ENCODE assay signal across 30 cellular contexts in the genomic region with DNA sequence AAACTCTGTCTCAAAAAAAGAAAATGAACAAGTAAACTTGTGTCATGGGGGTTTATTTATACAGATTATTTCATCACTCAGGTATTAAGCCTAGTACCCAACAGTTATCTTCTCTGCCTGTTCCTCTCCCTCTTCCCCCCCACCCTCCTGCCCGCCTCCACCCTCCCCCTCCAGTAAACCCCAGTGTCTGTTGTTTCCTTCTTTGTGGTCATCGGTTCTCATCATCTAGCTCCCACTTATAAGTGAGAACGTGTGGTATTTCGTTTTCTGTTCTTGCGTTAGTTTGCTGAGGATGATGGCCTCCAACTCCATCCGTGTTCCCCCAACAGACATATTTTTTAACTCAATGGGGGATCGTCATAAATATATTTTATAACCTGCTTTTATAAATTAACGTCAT. TPM values are rescaled to one million over a fixed set of nuclear protein-coding genes. Genes with fewer than 3 reads are reported as not detected.
A peak's percentile ranks its signal among the peaks of the same experiment; 100 is the strongest.
DNase-seq lines count a peak whose midpoint lies in the region; ATAC-seq and TF ChIP-seq lines count a peak whose summit lies in the region.
"Had no signal": no experiment of that assay in that cellular context is flagged by ENCODE, and none has a peak within 500 bp of the region (broad histone marks: within the 10 kb centered on the region; RNA-seq: fewer than 3 reads in every experiment).

No MANE protein-coding gene starts in this region.

- H3K9me3 Mint-ChIP-seq in activated CD4-positive, alpha-beta T cell treated with anti-CD3 and anti-CD28 coated beads, Interleukin-2, amount 10 ng/mL, durations not matched to agents 7 days and 5 days: no peaks in the 10 kb centered on the region
- H3K9me3 Mint-ChIP-seq in activated CD8-positive, alpha-beta T cell treated with anti-CD3 and anti-CD28 coated beads for 36 hours: no peaks in the 10 kb centered on the region
- no peaks in the 10 kb centered on the region for H3K9me3 Mint-ChIP-seq in natural killer cell
- H3K9me3 Mint-ChIP-seq: activated naive CD4-positive, alpha-beta T cell treated with anti-CD3 and anti-CD28 coated beads for 36 hours; CD4-positive, alpha-beta T cell; stimulated activated memory B cell treated with anti-CD40 and anti-IgM and Interleukin-4, amounts not matched to agents 10 μg/mL and 1 μg/mL and 100 μg/mL, for 72 hours had no signal

- TF ChIP-seq CTCF in GM12865 (IDR thresholded peaks at IDR 0.05; ENCODE audit: insufficient read depth, low read depth, low read length, missing control alignments) (no peak), natural killer cell (IDR thresholded peaks at IDR 0.05) (no peak)
- no peak for TF ChIP-seq CTCF in activated CD8-positive, alpha-beta T cell treated with anti-CD3 and anti-CD28 coated beads for 36 hours (IDR thresholded peaks at IDR 0.05)

- CTCF ChIA-PET in activated CD4-positive, alpha-beta T cell treated with anti-CD3 and anti-CD28 coated beads, Interleukin-2, amount 10 ng/mL, durations not matched to agents 7 days and 5 days (lab: Charles Lee): no interaction called here
- CTCF ChIA-PET in activated CD8-positive, alpha-beta T cell treated with anti-CD3 and anti-CD28 coated beads for 36 hours (lab: Charles Lee): interaction anchor here (0.7 to 1.2 kb wide), 2 partner anchors 29 to 39 kb away, joined by 3 read pairs; no protein-coding TSS in a partner anchor

- no peaks in the 10 kb centered on the region for H3K36me3 ChIP-seq in effector memory CD4-positive, alpha-beta T cell (ENCODE audit: control insufficient read depth, insufficient read depth, low read length)
- H3K36me3 ChIP-seq: brain microvascular endothelial cell, upper lobe of right lung had no signal

- H3K4me3 Mint-ChIP-seq in activated CD4-positive, alpha-beta T cell treated with anti-CD3 and anti-CD28 coated beads, Interleukin-2, amount 10 ng/mL, durations not matched to agents 7 days and 5 days: no peak overlapping the region
- no peak overlapping the region for H3K4me3 Mint-ChIP-seq in activated CD8-positive, alpha-beta T cell treated with anti-CD3 and anti-CD28 coated beads for 36 hours
- H3K4me3 Mint-ChIP-seq in natural killer cell: peak overlapping the region; percentile 85
- H3K4me3 Mint-ChIP-seq: activated naive CD4-positive, alpha-beta T cell treated with anti-CD3 and anti-CD28 coated beads for 36 hours; CD4-positive, alpha-beta T cell; nephron progenitor cell; stimulated activated memory B cell treated with anti-CD40 and anti-IgM and Interleukin-4, amounts not matched to agents 10 μg/mL and 1 μg/mL and 100 μg/mL, for 72 hours had no signal

- no peaks in the 10 kb centered on the region for H3K4me1 ChIP-seq in effector memory CD4-positive, alpha-beta T cell (ENCODE audit: control insufficient read depth, insufficient read depth, low read length, poor library complexity, severe bottlenecking)
- H3K4me1 ChIP-seq: upper lobe of right lung had no signal

- H3K27me3 Mint-ChIP-seq in activated CD4-positive, alpha-beta T cell treated with anti-CD3 and anti-CD28 coated beads, Interleukin-2, amount 10 ng/mL, durations not matched to agents 7 days and 5 days: no peaks in the 10 kb centered on the region
- H3K27me3 Mint-ChIP-seq in activated CD8-positive, alpha-beta T cell treated with anti-CD3 and anti-CD28 coated beads for 36 hours: no peaks in the 10 kb centered on the region
- H3K27me3 Mint-ChIP-seq in natural killer cell (ENCODE audit: low read depth in 2 of 2): no peaks in the 10 kb centered on the region
- H3K27me3 Mint-ChIP-seq: CD4-positive, alpha-beta T cell had no signal

- peak; percentile 22 for DNase-seq in activated CD4-positive, alpha-beta T cell treated with anti-CD3 and anti-CD28 coated beads, Interleukin-2, amount 10 ng/mL, durations not matched to agents 7 days and 5 days
- no peak for DNase-seq in activated CD4-positive, alpha-beta T cell treated with anti-CD3 and anti-CD28 coated beads for 1 hour
- DNase-seq in GM12865 (ENCODE audit: low read depth) (peak; percentile 33), natural killer cell (no peak), NCI-H524 treated with DMSO at 0.1 percent for 48 hours (lab: John Stamatoyannopoulos, UW) (no peak)
- peak; percentile 47 for DNase-seq in activated CD8-positive, alpha-beta T cell treated with anti-CD3 and anti-CD28 coated beads for 36 hours
- no peak for DNase-seq in effector memory CD4-positive, alpha-beta T cell
- DNase-seq: activated naive CD4-positive, alpha-beta T cell treated with anti-CD3 and anti-CD28 coated beads for 36 hours; amniotic stem cell; brain microvascular endothelial cell; CD4-positive, alpha-beta T cell; GOT3; mucosa of descending colon; NCI-H1092; NCI-H1694 treated with DMSO at 0.1 percent for 48 hours; nephron progenitor cell; OCI-M1; stimulated activated CD4-positive, alpha-beta T cell treated with anti-CD3 and anti-CD28 coated beads, Interleukin-4, amount 100 ng/mL, for 4 hours; upper lobe of right lung had no signal

- no peak overlapping the region for H3K27ac ChIP-seq in effector memory CD4-positive, alpha-beta T cell (ENCODE audit: insufficient read depth, low read length, poor library complexity, severe bottlenecking)
- H3K27ac ChIP-seq: brain microvascular endothelial cell, hepatocyte, RWPE1, upper lobe of right lung had no signal

- H3K36me3 Mint-ChIP-seq in activated CD4-positive, alpha-beta T cell treated with anti-CD3 and anti-CD28 coated beads, Interleukin-2, amount 10 ng/mL, durations not matched to agents 7 days and 5 days (ENCODE audit: low read depth): no peaks in the 10 kb centered on the region
- H3K36me3 Mint-ChIP-seq in activated CD8-positive, alpha-beta T cell treated with anti-CD3 and anti-CD28 coated beads for 36 hours (ENCODE audit: low read depth): no peaks in the 10 kb centered on the region
- no peaks in the 10 kb centered on the region for H3K36me3 Mint-ChIP-seq in natural killer cell
- H3K36me3 Mint-ChIP-seq: stimulated activated memory B cell treated with anti-CD40 and anti-IgM and Interleukin-4, amounts not matched to agents 10 μg/mL and 1 μg/mL and 100 μg/mL, for 72 hours had no signal

- H3K4me3 ChIP-seq in GM12865 (ENCODE audit: low read depth, low read length): no peak overlapping the region
- H3K4me3 ChIP-seq in effector memory CD4-positive, alpha-beta T cell (ENCODE audit: insufficient read depth, low read depth, low read length, poor library complexity, severe bottlenecking): no peak overlapping the region
- H3K4me3 ChIP-seq: hepatocyte, mucosa of descending colon, upper lobe of right lung had no signal

- peak; percentile 65 for ATAC-seq in activated CD8-positive, alpha-beta T cell treated with anti-CD3 and anti-CD28 coated beads for 36 hours
- ATAC-seq in natural killer cell (peak; percentile 67 to 81 (median 76)), HG02623 (IDR thresholded peaks at IDR 0.05; ENCODE audit: unreplicated experiment) (no peak)
- ATAC-seq: mucosa of descending colon; stimulated activated memory B cell treated with anti-CD40 and anti-IgM and Interleukin-4, amounts not matched to agents 10 μg/mL and 1 μg/mL and 100 μg/mL, for 72 hours; upper lobe of right lung had no signal

- POLR2A ChIA-PET in activated CD4-positive, alpha-beta T cell treated with anti-CD3 and anti-CD28 coated beads, Interleukin-2, amount 10 ng/mL, durations not matched to agents 7 days and 5 days (lab: Charles Lee): no interaction called here
- POLR2A ChIA-PET in activated CD8-positive, alpha-beta T cell treated with anti-CD3 and anti-CD28 coated beads for 36 hours (lab: Charles Lee): interaction anchor here (0.6 to 0.9 kb wide), 2 partner anchors 13 to 341 kb away, joined by 3 read pairs; no protein-coding TSS in a partner anchor

- H3K9me3 ChIP-seq in effector memory CD4-positive, alpha-beta T cell (ENCODE audit: control insufficient read depth, low read length): no peaks in the 10 kb centered on the region
- H3K9me3 ChIP-seq: mucosa of descending colon, upper lobe of right lung had no signal

- intact Hi-C loops in activated CD8-positive, alpha-beta T cell treated with anti-CD3 and anti-CD28 coated beads for 36 hours (cut with micrococcal nuclease): no loop called here
- intact Hi-C loops in natural killer cell (cut with micrococcal nuclease): loop anchor here (2.0 kb wide), 1 partner anchor 21 kb away; a partner anchor contains a TSS

- peaks cover 20% of the 10 kb centered on the region for H3K4me1 Mint-ChIP-seq in activated CD4-positive, alpha-beta T cell treated with anti-CD3 and anti-CD28 coated beads, Interleukin-2, amount 10 ng/mL, durations not matched to agents 7 days and 5 days
- peaks cover 13% of the 10 kb centered on the region for H3K4me1 Mint-ChIP-seq in activated CD8-positive, alpha-beta T cell treated with anti-CD3 and anti-CD28 coated beads for 36 hours (ENCODE audit: low read depth)
- peaks cover 27 to 33% of the 10 kb centered on the region in 2 donors for H3K4me1 Mint-ChIP-seq in natural killer cell

- no peaks in the 10 kb centered on the region for H3K27me3 ChIP-seq in effector memory CD4-positive, alpha-beta T cell (replicated peaks; ENCODE audit: control insufficient read depth, insufficient read depth, low read length, poor library complexity, severe bottlenecking)
- H3K27me3 ChIP-seq: brain microvascular endothelial cell, hepatocyte, upper lobe of right lung had no signal

- peak overlapping the region; percentile 73 for H3K27ac Mint-ChIP-seq in activated CD4-positive, alpha-beta T cell treated with anti-CD3 and anti-CD28 coated beads, Interleukin-2, amount 10 ng/mL, durations not matched to agents 7 days and 5 days
- H3K27ac Mint-ChIP-seq in activated CD8-positive, alpha-beta T cell treated with anti-CD3 and anti-CD28 coated beads for 36 hours: peak overlapping the region; percentile 69
- peak overlapping the region; percentile 78 to 92 for H3K27ac Mint-ChIP-seq in natural killer cell
- H3K27ac Mint-ChIP-seq: activated naive CD4-positive, alpha-beta T cell treated with anti-CD3 and anti-CD28 coated beads for 36 hours; CD4-positive, alpha-beta T cell; nephron progenitor cell; stimulated activated memory B cell treated with anti-CD40 and anti-IgM and Interleukin-4, amounts not matched to agents 10 μg/mL and 1 μg/mL and 100 μg/mL, for 72 hours had no signal

RNA-seq across cellular contexts. Expression of a gene that starts 12.3 kb away (rescaled TPM):
- total RNA-seq in activated CD4-positive, alpha-beta T cell treated with anti-CD3 and anti-CD28 coated beads, Interleukin-2, amount 10 ng/mL, durations not matched to agents 7 days and 5 days: not detected
- not detected for total RNA-seq in activated CD8-positive, alpha-beta T cell treated with anti-CD3 and anti-CD28 coated beads for 36 hours
- not detected for total RNA-seq in natural killer cell
- total RNA-seq: activated naive CD4-positive, alpha-beta T cell treated with anti-CD3 and anti-CD28 coated beads for 36 hours; CD4-positive, alpha-beta T cell; cerebellum; hepatocyte; lung microvascular endothelial cell; mucosa of descending colon; NCI-H460; osteoblast; pulmonary artery endothelial cell; SK-MEL-5; temporal lobe; upper lobe of right lung had no signal

RNA-seq across cellular contexts. Expression of a gene that starts 21.2 kb away (rescaled TPM):
- total RNA-seq in activated CD4-positive, alpha-beta T cell treated with anti-CD3 and anti-CD28 coated beads, Interleukin-2, amount 10 ng/mL, durations not matched to agents 7 days and 5 days: not detected
- total RNA-seq in activated CD8-positive, alpha-beta T cell treated with anti-CD3 and anti-CD28 coated beads for 36 hours: not detected
- total RNA-seq in natural killer cell: 10 to 100 TPM in 1 of 3 donors, 1 to 10 TPM in 2; 5.0 to 18.5 (median 8.5) TPM
- total RNA-seq: CD4-positive, alpha-beta T cell; NCI-H460; SK-MEL-5; upper lobe of right lung had no signal

RNA-seq across cellular contexts. Expression of a gene that starts 41.8 kb away (rescaled TPM):
- under 1 TPM; 0.50 to 0.71 TPM for total RNA-seq in activated CD4-positive, alpha-beta T cell treated with anti-CD3 and anti-CD28 coated beads, Interleukin-2, amount 10 ng/mL, durations not matched to agents 7 days and 5 days
- total RNA-seq in activated CD8-positive, alpha-beta T cell treated with anti-CD3 and anti-CD28 coated beads for 36 hours: 1 to 10 TPM; 3.6 to 5.1 TPM
- under 1 TPM; 0.25 to 0.68 (median 0.34) TPM for total RNA-seq in natural killer cell
- total RNA-seq: CD4-positive, alpha-beta T cell; osteoblast had no signal

Comparison
In these comparisons a context has a peak if more than half of its experiments do, and no peak if none do; other contexts are left out.
1. DNase-seq: peak in activated CD4-positive, alpha-beta T cell treated with anti-CD3 and anti-CD28 coated beads, Interleukin-2, amount 10 ng/mL, durations not matched to agents 7 days and 5 days (single experiment), GM12865 (single experiment) and activated CD8-positive, alpha-beta T cell treated with anti-CD3 and anti-CD28 coated beads for 36 hours (single experiment); none in activated CD4-positive, alpha-beta T cell treated with anti-CD3 and anti-CD28 coated beads for 1 hour (single experiment), natural killer cell (single experiment), NCI-H524 treated with DMSO at 0.1 percent for 48 hours (single experiment) and effector memory CD4-positive, alpha-beta T cell (0 of 3).
2. RNA of a gene that starts 21.2 kb away (total RNA-seq): 5.0 to 18.5 TPM in natural killer cell; not detected in activated CD8-positive, alpha-beta T cell treated with anti-CD3 and anti-CD28 coated beads for 36 hours and not detected in activated CD4-positive, alpha-beta T cell treated with anti-CD3 and anti-CD28 coated beads, Interleukin-2, amount 10 ng/mL, durations not matched to agents 7 days and 5 days; every median in the first group is over 4 times any median in the second.
3. Peak in every context shown above with its lines, with median percentiles within 50 percentile points of each other: H3K27ac Mint-ChIP-seq.